8 cellular contexts compared by ENCODE assay signal in genomic region chr22:40856513-40857308, GRCh38. TPM values are rescaled to one million over a fixed set of nuclear protein-coding genes. Genes with fewer than 3 reads are reported as not detected.
DNase-seq lines count a peak whose midpoint lies in the region; ATAC-seq, FAIRE-seq and TF ChIP-seq lines count a peak whose summit lies in the region.

Gene ST13, minus strand, starts transcription at chr22:40856639. Its CDS starts 99 bp downstream, at chr22:40856540.
Gene XPNPEP3, plus strand, starts transcription at chr22:40857148. Its CDS starts 34 bp downstream, at chr22:40857182.

- ATAC-seq in GM21367 (IDR thresholded peaks at IDR 0.05; ENCODE audit: unreplicated experiment) (peak; percentile 68), memory B cell (ENCODE audit: low read depth) (peak; percentile 84)
- peak; percentile 87 for ATAC-seq in effector memory CD8-positive, alpha-beta T cell (replicated peaks)

- peaks cover 37% of the 10 kb centered on the region for H3K4me1 ChIP-seq in Caco-2

- peak within 1 kb of the TSS; percentile 56 for H3K4me3 ChIP-seq in Caco-2 (ENCODE audit: low read depth, low read length)

- no peaks in the 10 kb centered on the region; the same call in 1 of the 2 replicates for H3K36me3 ChIP-seq in Caco-2 (ENCODE audit: control insufficient read depth, insufficient read depth, low read length)

- DNase-seq in Caco-2 (peak; percentile 97), HTR-8/SVneo (ENCODE audit: insufficient read length, low spot score) (peak; percentile 83), NOMO-1 treated with dmso at 0.1 percent for 144 hours (lab: John Stamatoyannopoulos, UW; ENCODE audit: unreplicated experiment) (peak; percentile 93), memory B cell (ENCODE audit: low spot score in 2 of 2) (peak; percentile 95 to 96)
- peak; percentile 88 to 93 (median 91) for DNase-seq in activated CD8-positive, alpha-beta memory T cell treated with anti-CD3 and anti-CD28 coated beads for 48 hours (ENCODE audit: low read depth in 2 of 3, low spot score in 2 of 3)
- peak; percentile 97 to 98 (median 97) for DNase-seq in effector memory CD8-positive, alpha-beta T cell
- peak; percentile 91 for DNase-seq in stimulated activated CD8-positive, alpha-beta memory T cell treated with anti-CD3 and anti-CD28 coated beads, Interleukin-12 subunit alpha, Interleukin-12 subunit beta, amount 100 ng/mL, for 24 hours (ENCODE audit: extremely low read depth)

- H3K4me3 Mint-ChIP-seq in Caco-2 (ENCODE audit: unreplicated experiment): peak within 1 kb of the TSS; percentile 98
- peak within 1 kb of the TSS; percentile 92 to 96 for H3K4me3 Mint-ChIP-seq in effector memory CD8-positive, alpha-beta T cell
- peak within 1 kb of the TSS; percentile 99 for H3K4me3 Mint-ChIP-seq in memory B cell

- BruUV-seq in Caco-2 (replicated peaks; lab: Mats Ljungman, UMichigan): no TSS peak

- H3K9me3 Mint-ChIP-seq in Caco-2 (ENCODE audit: unreplicated experiment): no peaks in the 10 kb centered on the region
- no peaks in the 10 kb centered on the region for H3K9me3 Mint-ChIP-seq in effector memory CD8-positive, alpha-beta T cell
- H3K9me3 Mint-ChIP-seq in memory B cell: no peaks in the 10 kb centered on the region

- H3K27me3 Mint-ChIP-seq in Caco-2 (ENCODE audit: insufficient read depth, unreplicated experiment): no peaks in the 10 kb centered on the region
- no peaks in the 10 kb centered on the region for H3K27me3 Mint-ChIP-seq in effector memory CD8-positive, alpha-beta T cell
- H3K27me3 Mint-ChIP-seq in memory B cell: no peaks in the 10 kb centered on the region

- intact Hi-C loops in Caco-2 (cut with micrococcal nuclease; ENCODE audit: unreplicated experiment): loop anchor here (5.0 kb wide), 1 partner anchor 41 kb away; no protein-coding TSS in a partner anchor

- TF ChIP-seq CTCF in Caco-2 (IDR thresholded peaks at IDR 0.05; ENCODE audit: insufficient read depth in 1 of 2, low read depth in 1 of 2, low read length in 1 of 2, severe bottlenecking in 1 of 2, unreplicated experiment in 1 of 2): peak in 1 of 2 experiments; percentile 31

- CTCF ChIA-PET in Caco-2 (lab: Charles Lee): interaction anchor here (0.6 to 2.6 kb wide), 5 partner anchors 42 to 174 kb away, joined by 3 to 16 read pairs (median 4); no protein-coding TSS in a partner anchor

- POLR2A ChIA-PET in Caco-2 (lab: Charles Lee): interaction anchor here (0.5 to 2.2 kb wide), 26 partner anchors 10 to 1090 kb away, joined by 3 to 19 read pairs (median 5); partner anchors contain the start of genes CENPM, RBX1 and TEF

- H3K9me3 ChIP-seq in Caco-2: no peaks in the 10 kb centered on the region

- no peaks in the 10 kb centered on the region for H3K27me3 ChIP-seq in Caco-2 (replicated peaks; ENCODE audit: control insufficient read depth, insufficient read depth, low read length)

- peaks cover 6% of the 10 kb centered on the region for H3K4me1 Mint-ChIP-seq in Caco-2 (ENCODE audit: low read depth, unreplicated experiment)
- peaks cover 24 to 39% of the 10 kb centered on the region in 2 donors for H3K4me1 Mint-ChIP-seq in effector memory CD8-positive, alpha-beta T cell (ENCODE audit: low read depth in 2 of 2)
- peaks cover 13% of the 10 kb centered on the region for H3K4me1 Mint-ChIP-seq in memory B cell

- FAIRE-seq in HTR-8/SVneo (lab: Jason Lieb, UNC): peak; percentile 79

- H3K27ac Mint-ChIP-seq in Caco-2 (ENCODE audit: unreplicated experiment) (peak within 1 kb of the TSS; percentile 100), memory B cell (peak within 1 kb of the TSS; percentile 98)
- peak within 1 kb of the TSS; percentile 97 to 100 for H3K27ac Mint-ChIP-seq in effector memory CD8-positive, alpha-beta T cell

- H3K36me3 Mint-ChIP-seq in Caco-2 (ENCODE audit: insufficient read depth, unreplicated experiment) (peaks cover 34% of the 10 kb centered on the region), memory B cell (peaks cover 5% of the 10 kb centered on the region)
- peaks cover 27% of the 10 kb centered on the region for H3K36me3 Mint-ChIP-seq in effector memory CD8-positive, alpha-beta T cell (ENCODE audit: insufficient read depth)

RNA-seq across cellular contexts. Expression of gene ST13, which starts in this region (rescaled TPM):
- 364 and 385 TPM in 2 replicates for total RNA-seq in Caco-2 (2022)

RNA-seq across cellular contexts. Expression of gene XPNPEP3, which starts in this region (rescaled TPM):
- 32.4 and 35.4 TPM in 2 replicates for total RNA-seq in Caco-2 (2022)

Comparison
In these comparisons a context has a peak if more than half of its experiments do, and no peak if none do; other contexts are left out.
1. Peak in every context shown above with its lines: DNase-seq, ATAC-seq and H3K4me3 ChIP-seq.